32 cellular contexts compared by ENCODE assay signal in genomic region chr13:99393791-99394735, GRCh38.
A peak's percentile ranks its signal among the peaks of the same experiment; 100 is the strongest.
DNase-seq lines count a peak whose midpoint lies in the region; ATAC-seq and TF ChIP-seq lines count a peak whose summit lies in the region.
"Had no signal": no experiment of that assay in that cellular context is flagged by ENCODE, and none has a peak within 500 bp of the region (broad histone marks: within the 10 kb centered on the region; RNA-seq: fewer than 3 reads in every experiment).

No MANE protein-coding gene starts in this region.

- H3K27me3 ChIP-seq in testis, result no peaks in the 10 kb centered on the region
- H3K27me3 ChIP-seq: ascending aorta, cardiac muscle cell, tibial artery had no signal

- no peak overlapping the region for H3K27ac Mint-ChIP-seq in activated CD8-positive, alpha-beta T cell treated with anti-CD3 and anti-CD28 coated beads for 36 hours
- H3K27ac Mint-ChIP-seq in activated CD8-positive, alpha-beta T cell treated with anti-CD3 and anti-CD28 coated beads, Interleukin-2, amount 10 ng/mL, durations not matched to agents 7 days and 5 days, result no peak overlapping the region
- peak overlapping the region in 1 of 2 donors; percentile 72 for H3K27ac Mint-ChIP-seq in stimulated activated naive CD8-positive, alpha-beta T cell treated with anti-CD3 and anti-CD28 coated beads, Interleukin-15, amount 100 ng/mL, for 72 hours
- H3K27ac Mint-ChIP-seq: T-helper 2 cell treated with Interferon-gamma antibody and Interleukin-4, amounts not matched to agents 5 μg/mL and 100 μg/mL, for 36 hours had no signal

- H3K27ac ChIP-seq in testis, result no peak overlapping the region
- H3K27ac ChIP-seq: A549, ascending aorta, cardiac muscle cell, coronary artery, epithelial cell of prostate, tibial artery had no signal

- ATAC-seq in activated CD8-positive, alpha-beta T cell treated with anti-CD3 and anti-CD28 coated beads for 36 hours, result no peak
- ATAC-seq in activated CD8-positive, alpha-beta T cell treated with anti-CD3 and anti-CD28 coated beads, Interleukin-2, amount 10 ng/mL, durations not matched to agents 7 days and 5 days, result no peak
- ATAC-seq in stimulated activated naive CD8-positive, alpha-beta T cell treated with anti-CD3 and anti-CD28 coated beads, Interleukin-15, amount 100 ng/mL, for 72 hours, result peak; percentile 39
- ATAC-seq in stimulated activated naive CD8-positive, alpha-beta T cell treated with anti-CD3 and anti-CD28 coated beads, Interleukin-15, Interleukin-2, amounts not matched to agents 100 U/mL and 50 U/mL, for 24 hours, result no peak
- ATAC-seq in GM18868 (IDR thresholded peaks at IDR 0.05; ENCODE audit: unreplicated experiment), result no peak
- ATAC-seq: A549, GM12878, left colon, Right ventricle myocardium inferior had no signal

- H3K4me1 Mint-ChIP-seq in activated CD8-positive, alpha-beta T cell treated with anti-CD3 and anti-CD28 coated beads for 36 hours (ENCODE audit: low read depth), result peaks cover 30% of the 10 kb centered on the region
- H3K4me1 Mint-ChIP-seq in activated CD8-positive, alpha-beta T cell treated with anti-CD3 and anti-CD28 coated beads, Interleukin-2, amount 10 ng/mL, durations not matched to agents 7 days and 5 days (ENCODE audit: low read depth), result peaks cover 6% of the 10 kb centered on the region
- H3K4me1 Mint-ChIP-seq in stimulated activated naive CD8-positive, alpha-beta T cell treated with anti-CD3 and anti-CD28 coated beads, Interleukin-15, amount 100 ng/mL, for 72 hours, result peaks cover 62% of the 10 kb centered on the region

- no peak overlapping the region for H3K4me3 Mint-ChIP-seq in activated CD8-positive, alpha-beta T cell treated with anti-CD3 and anti-CD28 coated beads for 36 hours
- no peak overlapping the region for H3K4me3 Mint-ChIP-seq in activated CD8-positive, alpha-beta T cell treated with anti-CD3 and anti-CD28 coated beads, Interleukin-2, amount 10 ng/mL, durations not matched to agents 7 days and 5 days
- no peak overlapping the region for H3K4me3 Mint-ChIP-seq in stimulated activated naive CD8-positive, alpha-beta T cell treated with anti-CD3 and anti-CD28 coated beads, Interleukin-15, amount 100 ng/mL, for 72 hours
- H3K4me3 Mint-ChIP-seq: CD8-positive, alpha-beta memory T cell; T-helper 2 cell treated with Interferon-gamma antibody and Interleukin-4, amounts not matched to agents 5 μg/mL and 100 μg/mL, for 36 hours had no signal

- H3K4me3 ChIP-seq in testis, result no peak overlapping the region
- H3K4me3 ChIP-seq: A549, ascending aorta, cardiac muscle cell, coronary artery, GM12878, smooth muscle cell, tibial artery had no signal

- peaks cover 7% of the 10 kb centered on the region for H3K4me1 ChIP-seq in testis
- H3K4me1 ChIP-seq: A549, ascending aorta, tibial artery had no signal

- no peaks in the 10 kb centered on the region for H3K36me3 Mint-ChIP-seq in activated CD8-positive, alpha-beta T cell treated with anti-CD3 and anti-CD28 coated beads for 36 hours (ENCODE audit: low read depth)
- H3K36me3 Mint-ChIP-seq in activated CD8-positive, alpha-beta T cell treated with anti-CD3 and anti-CD28 coated beads, Interleukin-2, amount 10 ng/mL, durations not matched to agents 7 days and 5 days (ENCODE audit: low read depth), result no peaks in the 10 kb centered on the region

- no peaks in the 10 kb centered on the region for H3K9me3 ChIP-seq in testis
- H3K9me3 ChIP-seq: A549, ascending aorta, tibial artery had no signal

- CTCF ChIA-PET in activated CD8-positive, alpha-beta T cell treated with anti-CD3 and anti-CD28 coated beads for 36 hours (lab: Charles Lee), result interaction anchor here (1.4 to 19.3 kb wide), 4 partner anchors 41 to 125 kb away, joined by 4 to 395 read pairs (median 8); no protein-coding TSS in a partner anchor
- CTCF ChIA-PET in activated CD8-positive, alpha-beta T cell treated with anti-CD3 and anti-CD28 coated beads, Interleukin-2, amount 10 ng/mL, durations not matched to agents 7 days and 5 days (lab: Charles Lee), result interaction anchor here (1.1 to 4.4 kb wide), 3 partner anchors 42 to 125 kb away, joined by 4 to 23 read pairs (median 6); no protein-coding TSS in a partner anchor

- H3K9me3 Mint-ChIP-seq in activated CD8-positive, alpha-beta T cell treated with anti-CD3 and anti-CD28 coated beads for 36 hours, result no peaks in the 10 kb centered on the region
- H3K9me3 Mint-ChIP-seq in activated CD8-positive, alpha-beta T cell treated with anti-CD3 and anti-CD28 coated beads, Interleukin-2, amount 10 ng/mL, durations not matched to agents 7 days and 5 days (ENCODE audit: insufficient read depth), result no peaks in the 10 kb centered on the region
- peaks cover 0 to 8% of the 10 kb centered on the region in 2 donors for H3K9me3 Mint-ChIP-seq in stimulated activated naive CD8-positive, alpha-beta T cell treated with anti-CD3 and anti-CD28 coated beads, Interleukin-15, amount 100 ng/mL, for 72 hours
- H3K9me3 Mint-ChIP-seq: CD8-positive, alpha-beta memory T cell; T-helper 2 cell treated with Interferon-gamma antibody and Interleukin-4, amounts not matched to agents 5 μg/mL and 100 μg/mL, for 36 hours had no signal

- no peaks in the 10 kb centered on the region for H3K27me3 Mint-ChIP-seq in activated CD8-positive, alpha-beta T cell treated with anti-CD3 and anti-CD28 coated beads for 36 hours
- H3K27me3 Mint-ChIP-seq in activated CD8-positive, alpha-beta T cell treated with anti-CD3 and anti-CD28 coated beads, Interleukin-2, amount 10 ng/mL, durations not matched to agents 7 days and 5 days (ENCODE audit: low read depth), result no peaks in the 10 kb centered on the region
- H3K27me3 Mint-ChIP-seq in stimulated activated naive CD8-positive, alpha-beta T cell treated with anti-CD3 and anti-CD28 coated beads, Interleukin-15, amount 100 ng/mL, for 72 hours, result no peaks in the 10 kb centered on the region

- DNase-seq in activated CD8-positive, alpha-beta T cell treated with anti-CD3 and anti-CD28 coated beads for 36 hours, result peak; percentile 4
- no peak for DNase-seq in activated CD8-positive, alpha-beta T cell treated with anti-CD3 and anti-CD28 coated beads, Interleukin-2, amount 10 ng/mL, durations not matched to agents 7 days and 5 days
- no peak for DNase-seq in stimulated activated naive CD8-positive, alpha-beta T cell treated with anti-CD3 and anti-CD28 coated beads, Interleukin-15, amount 100 ng/mL, for 72 hours
- no peak for DNase-seq in stimulated activated naive CD8-positive, alpha-beta T cell treated with anti-CD3 and anti-CD28 coated beads, Interleukin-15, Interleukin-2, amounts not matched to agents 100 U/mL and 50 U/mL, for 24 hours
- DNase-seq in mesenteric fat pad (ENCODE audit: low spot score) (peak; percentile 60), testis (peak; percentile 8), NCI-H2227 (lab: John Stamatoyannopoulos, UW; ENCODE audit: unreplicated experiment) (no peak)
- DNase-seq: activated CD4-positive, alpha-beta T cell treated with anti-CD3 and anti-CD28 coated beads for 4 hours; CD8-positive, alpha-beta memory T cell; DMS 273 treated with DMSO at 0.1 percent for 48 hours; effector memory CD4-positive, alpha-beta T cell; EL; GOT3; hypothalamus; IMR-90; left colon; mammary epithelial cell; NCI-H1417 treated with DMSO at 0.1 percent for 48 hours; NCI-H2029 treated with DMSO at 0.1 percent for 48 hours; NCI-H345; right cardiac atrium had no signal

- no peaks in the 10 kb centered on the region for H3K36me3 ChIP-seq in testis (ENCODE audit: low read depth, missing control alignments)
- H3K36me3 ChIP-seq: ascending aorta, cardiac muscle cell, tibial artery had no signal

- POLR2A ChIA-PET in activated CD8-positive, alpha-beta T cell treated with anti-CD3 and anti-CD28 coated beads for 36 hours (lab: Charles Lee), result no interaction called here
- POLR2A ChIA-PET in activated CD8-positive, alpha-beta T cell treated with anti-CD3 and anti-CD28 coated beads, Interleukin-2, amount 10 ng/mL, durations not matched to agents 7 days and 5 days (lab: Charles Lee), result no interaction called here

- intact Hi-C loops in activated CD8-positive, alpha-beta T cell treated with anti-CD3 and anti-CD28 coated beads for 36 hours (cut with micrococcal nuclease), result no loop called here
- intact Hi-C loops in testis (cut with DNase I; ENCODE audit: low total_unique reads), result no loop called here

- TF ChIP-seq CTCF in activated CD8-positive, alpha-beta T cell treated with anti-CD3 and anti-CD28 coated beads for 36 hours (IDR thresholded peaks at IDR 0.05), result no peak
- TF ChIP-seq CTCF in testis (IDR thresholded peaks at IDR 0.05), result no peak

- WGBS in testis, 2 donors, result 91 to 96% methylated on average over 19 to 21 of the region's 21 CpGs

- no peak for TF ChIP-seq POLR2A in testis (IDR thresholded peaks at IDR 0.05)

Comparison
In these comparisons a context has a peak if more than half of its experiments do, and no peak if none do; other contexts are left out.
1. DNase-seq: peak in activated CD8-positive, alpha-beta T cell treated with anti-CD3 and anti-CD28 coated beads for 36 hours (single experiment), mesenteric fat pad (single experiment) and testis (single experiment); none in activated CD8-positive, alpha-beta T cell treated with anti-CD3 and anti-CD28 coated beads, Interleukin-2, amount 10 ng/mL, durations not matched to agents 7 days and 5 days (single experiment), stimulated activated naive CD8-positive, alpha-beta T cell treated with anti-CD3 and anti-CD28 coated beads, Interleukin-15, amount 100 ng/mL, for 72 hours (0 of 2), stimulated activated naive CD8-positive, alpha-beta T cell treated with anti-CD3 and anti-CD28 coated beads, Interleukin-15, Interleukin-2, amounts not matched to agents 100 U/mL and 50 U/mL, for 24 hours (single experiment) and NCI-H2227 (single experiment).